In genomic region chr22:30008401-30008800, GRCh38 we compare ENCODE assay signal across 19 cellular contexts.
DNase-seq lines count a peak whose midpoint lies in the region; ATAC-seq and TF ChIP-seq lines count a peak whose summit lies in the region.
"Had no signal": no experiment of that assay in that cellular context is flagged by ENCODE, and none has a peak within 500 bp of the region (broad histone marks: within the 10 kb centered on the region; RNA-seq: fewer than 3 reads in every experiment).

No MANE protein-coding gene starts in this region.

- no peak overlapping the region for H3K4me3 Mint-ChIP-seq in activated naive CD8-positive, alpha-beta T cell treated with anti-CD3 and anti-CD28 coated beads, Interleukin-2, amount 10 ng/mL, durations not matched to agents 7 days and 5 days
- H3K4me3 Mint-ChIP-seq in activated naive CD8-positive, alpha-beta T cell treated with anti-CD3 and anti-CD28 coated beads, Interleukin-2, amount 50 U/mL, for 24 hours, result no peak overlapping the region
- H3K4me3 Mint-ChIP-seq: CD4-positive, alpha-beta memory T cell had no signal

- no peak overlapping the region for H2BK120ac ChIP-seq in trophoblast cell (ENCODE audit: insufficient read depth, low read length, poor library complexity)

- H3K79me2 ChIP-seq in hepatocyte, result peaks cover 5% of the 10 kb centered on the region
- H3K79me2 ChIP-seq in trophoblast cell (ENCODE audit: control insufficient read depth, insufficient read depth, low read length, poor library complexity), result no peaks in the 10 kb centered on the region

- POLR2A ChIA-PET in activated naive CD8-positive, alpha-beta T cell treated with anti-CD3 and anti-CD28 coated beads, Interleukin-2, amount 10 ng/mL, durations not matched to agents 7 days and 5 days (lab: Charles Lee), result interaction anchor here (0.5 kb wide), 1 partner anchor 247 kb away, joined by 3 read pairs; no protein-coding TSS in a partner anchor

- H3K9me3 Mint-ChIP-seq in activated naive CD8-positive, alpha-beta T cell treated with anti-CD3 and anti-CD28 coated beads, Interleukin-2, amount 10 ng/mL, durations not matched to agents 7 days and 5 days, result no peaks in the 10 kb centered on the region
- no peaks in the 10 kb centered on the region for H3K9me3 Mint-ChIP-seq in activated naive CD8-positive, alpha-beta T cell treated with anti-CD3 and anti-CD28 coated beads, Interleukin-2, amount 50 U/mL, for 24 hours
- H3K9me3 Mint-ChIP-seq: CD4-positive, alpha-beta memory T cell had no signal

- H2AFZ ChIP-seq in hepatocyte (no peak overlapping the region), trophoblast cell (ENCODE audit: insufficient read depth, low read length, poor library complexity) (no peak overlapping the region)

- H3K4me2 ChIP-seq in hepatocyte, result no peak overlapping the region
- H3K4me2 ChIP-seq in trophoblast cell (ENCODE audit: low read length), result no peak overlapping the region

- no peak overlapping the region for H4K91ac ChIP-seq in trophoblast cell (ENCODE audit: low read depth, low read length)

- H3K4me1 Mint-ChIP-seq in activated naive CD8-positive, alpha-beta T cell treated with anti-CD3 and anti-CD28 coated beads, Interleukin-2, amount 10 ng/mL, durations not matched to agents 7 days and 5 days, result peaks cover 6% of the 10 kb centered on the region
- H3K4me1 Mint-ChIP-seq in activated naive CD8-positive, alpha-beta T cell treated with anti-CD3 and anti-CD28 coated beads, Interleukin-2, amount 50 U/mL, for 24 hours, result no peaks in the 10 kb centered on the region

- H4K20me1 ChIP-seq in hepatocyte (ENCODE audit: insufficient read depth, poor library complexity, severe bottlenecking), result peaks cover 4% of the 10 kb centered on the region

- H2BK12ac ChIP-seq in trophoblast cell (ENCODE audit: low read length), result no peak overlapping the region

- no peak overlapping the region for H4K12ac ChIP-seq in trophoblast cell (ENCODE audit: low read depth, low read length)

- no peak overlapping the region for H3K4ac ChIP-seq in trophoblast cell (ENCODE audit: low read depth, low read length)

- H3K9me3 ChIP-seq in adipocyte (ENCODE audit: control insufficient read depth, low read length), result no peaks in the 10 kb centered on the region
- no peaks in the 10 kb centered on the region for H3K9me3 ChIP-seq in hepatocyte (ENCODE audit: low read depth)
- no peaks in the 10 kb centered on the region for H3K9me3 ChIP-seq in trophoblast cell (ENCODE audit: insufficient read depth, low read depth, low read length)
- H3K9me3 ChIP-seq: MG63 had no signal

- H3K36me3 ChIP-seq in adipocyte (ENCODE audit: control insufficient read depth, insufficient read depth, low read length, severe bottlenecking), result peaks cover 64% of the 10 kb centered on the region
- H3K36me3 ChIP-seq in hepatocyte (replicated peaks; ENCODE audit: insufficient read depth, low read depth), result no peaks in the 10 kb centered on the region
- H3K36me3 ChIP-seq in trophoblast cell (ENCODE audit: control insufficient read depth in 1 of 2, insufficient read depth in 2 of 2, low read length in 2 of 2), result peaks cover 17 to 29% of the 10 kb centered on the region in 2 experiments

- H3K27me3 Mint-ChIP-seq in activated naive CD8-positive, alpha-beta T cell treated with anti-CD3 and anti-CD28 coated beads, Interleukin-2, amount 10 ng/mL, durations not matched to agents 7 days and 5 days, result no peaks in the 10 kb centered on the region
- no peaks in the 10 kb centered on the region for H3K27me3 Mint-ChIP-seq in activated naive CD8-positive, alpha-beta T cell treated with anti-CD3 and anti-CD28 coated beads, Interleukin-2, amount 50 U/mL, for 24 hours
- H3K27me3 Mint-ChIP-seq: CD4-positive, alpha-beta memory T cell had no signal

- no peak overlapping the region for H2AK5ac ChIP-seq in trophoblast cell (ENCODE audit: low read length)

- peak overlapping the region; percentile 9 for H3K9ac ChIP-seq in adipocyte (ENCODE audit: low read length)
- H3K9ac ChIP-seq in trophoblast cell (ENCODE audit: low read length), result no peak overlapping the region

- H3K9me2 ChIP-seq in hepatocyte (replicated peaks; ENCODE audit: insufficient read depth), result no peaks in the 10 kb centered on the region

- H3K36me3 Mint-ChIP-seq in activated naive CD8-positive, alpha-beta T cell treated with anti-CD3 and anti-CD28 coated beads, Interleukin-2, amount 10 ng/mL, durations not matched to agents 7 days and 5 days, result no peaks in the 10 kb centered on the region
- H3K36me3 Mint-ChIP-seq in activated naive CD8-positive, alpha-beta T cell treated with anti-CD3 and anti-CD28 coated beads, Interleukin-2, amount 50 U/mL, for 24 hours (ENCODE audit: low read depth), result peaks cover 3% of the 10 kb centered on the region

- H3K14ac ChIP-seq in trophoblast cell (ENCODE audit: low read length), result no peak overlapping the region

- H3K4me1 ChIP-seq in adipocyte (ENCODE audit: control insufficient read depth, insufficient read depth, low read length) (peaks cover 18% of the 10 kb centered on the region), hepatocyte (ENCODE audit: insufficient read depth) (no peaks in the 10 kb centered on the region), trophoblast cell (ENCODE audit: control insufficient read depth in 1 of 2, insufficient read depth in 2 of 2, low read length in 2 of 2) (no peaks in the 10 kb centered on the region)

- H3K4me3 ChIP-seq in adipocyte (ENCODE audit: low read length) (no peak overlapping the region), hepatocyte (no peak overlapping the region), trophoblast cell (ENCODE audit: low read depth, low read length) (no peak overlapping the region)
- H3K4me3 ChIP-seq: MG63 had no signal

- H3K18ac ChIP-seq in trophoblast cell (ENCODE audit: low read length), result no peak overlapping the region

- H3K27ac ChIP-seq in hepatocyte (peak overlapping the region; percentile 15), trophoblast cell (ENCODE audit: low read depth, low read length) (no peak overlapping the region)

- no peak overlapping the region for H4K8ac ChIP-seq in trophoblast cell (ENCODE audit: low read depth, low read length)

- ATAC-seq in activated naive CD8-positive, alpha-beta T cell treated with anti-CD3 and anti-CD28 coated beads, Interleukin-2, amount 10 ng/mL, durations not matched to agents 7 days and 5 days (ENCODE audit: low read depth), result no peak
- no peak for ATAC-seq in activated naive CD8-positive, alpha-beta T cell treated with anti-CD3 and anti-CD28 coated beads, Interleukin-2, amount 50 U/mL, for 24 hours
- ATAC-seq in HG03432 (IDR thresholded peaks at IDR 0.05; ENCODE audit: unreplicated experiment) (no peak), HG03108 (IDR thresholded peaks at IDR 0.05; ENCODE audit: unreplicated experiment) (no peak)

- 52% methylated on average over 2 of the region's 2 CpGs for WGBS in hepatocyte (ENCODE audit: low lambda C conversion rate, missing lambda C conversion rate)
- no CpG with 5 or more reads among the region's 2 CpGs for WGBS in trophoblast cell (ENCODE audit: extremely low coverage, insufficient coverage, insufficient read length)

- H3K27ac Mint-ChIP-seq in activated naive CD8-positive, alpha-beta T cell treated with anti-CD3 and anti-CD28 coated beads, Interleukin-2, amount 10 ng/mL, durations not matched to agents 7 days and 5 days, result peak overlapping the region; percentile 43
- H3K27ac Mint-ChIP-seq in activated naive CD8-positive, alpha-beta T cell treated with anti-CD3 and anti-CD28 coated beads, Interleukin-2, amount 50 U/mL, for 24 hours, result no peak overlapping the region

- H3K23ac ChIP-seq in trophoblast cell (ENCODE audit: low read length), result no peak overlapping the region

- no peak for DNase-seq in activated naive CD8-positive, alpha-beta T cell treated with anti-CD3 and anti-CD28 coated beads, Interleukin-2, amount 10 ng/mL, durations not matched to agents 7 days and 5 days
- no peak for DNase-seq in activated naive CD8-positive, alpha-beta T cell treated with anti-CD3 and anti-CD28 coated beads, Interleukin-2, amount 50 U/mL, for 24 hours
- DNase-seq in adipocyte (ENCODE audit: low read depth) (no peak), hepatocyte (ENCODE audit: low spot score) (no peak), trophoblast cell (no peak), erythroblast (lab: John Stamatoyannopoulos, UW) (no peak)
- DNase-seq: CD4-positive, alpha-beta memory T cell; DMS153; GF-D8; Karpas-422; MG63; NCI-H1048; NCI-H1436; NCI-H1930; NCI-H345; NCI-H524 treated with DMSO at 0.1 percent for 48 hours; SHP77 had no signal

- no peak for TF ChIP-seq CTCF in hepatocyte (IDR thresholded peaks at IDR 0.05; ENCODE audit: poor library complexity)

- H2BK5ac ChIP-seq in trophoblast cell (ENCODE audit: low read depth, low read length, poor library complexity), result no peak overlapping the region

- TF ChIP-seq POLR2A in erythroblast (IDR thresholded peaks at IDR 0.05; ENCODE audit: low read length), result no peak

- H3K27me3 ChIP-seq in adipocyte (replicated peaks; ENCODE audit: control insufficient read depth, insufficient read depth, low read length) (no peaks in the 10 kb centered on the region), hepatocyte (no peaks in the 10 kb centered on the region), trophoblast cell (ENCODE audit: insufficient read depth, low read length) (no peaks in the 10 kb centered on the region)
- H3K27me3 ChIP-seq: MG63 had no signal

- no peaks in the 10 kb centered on the region for H3K79me1 ChIP-seq in trophoblast cell (ENCODE audit: low read length)
